ENCODE assay signal across 1 cellular context in the genomic region with DNA sequence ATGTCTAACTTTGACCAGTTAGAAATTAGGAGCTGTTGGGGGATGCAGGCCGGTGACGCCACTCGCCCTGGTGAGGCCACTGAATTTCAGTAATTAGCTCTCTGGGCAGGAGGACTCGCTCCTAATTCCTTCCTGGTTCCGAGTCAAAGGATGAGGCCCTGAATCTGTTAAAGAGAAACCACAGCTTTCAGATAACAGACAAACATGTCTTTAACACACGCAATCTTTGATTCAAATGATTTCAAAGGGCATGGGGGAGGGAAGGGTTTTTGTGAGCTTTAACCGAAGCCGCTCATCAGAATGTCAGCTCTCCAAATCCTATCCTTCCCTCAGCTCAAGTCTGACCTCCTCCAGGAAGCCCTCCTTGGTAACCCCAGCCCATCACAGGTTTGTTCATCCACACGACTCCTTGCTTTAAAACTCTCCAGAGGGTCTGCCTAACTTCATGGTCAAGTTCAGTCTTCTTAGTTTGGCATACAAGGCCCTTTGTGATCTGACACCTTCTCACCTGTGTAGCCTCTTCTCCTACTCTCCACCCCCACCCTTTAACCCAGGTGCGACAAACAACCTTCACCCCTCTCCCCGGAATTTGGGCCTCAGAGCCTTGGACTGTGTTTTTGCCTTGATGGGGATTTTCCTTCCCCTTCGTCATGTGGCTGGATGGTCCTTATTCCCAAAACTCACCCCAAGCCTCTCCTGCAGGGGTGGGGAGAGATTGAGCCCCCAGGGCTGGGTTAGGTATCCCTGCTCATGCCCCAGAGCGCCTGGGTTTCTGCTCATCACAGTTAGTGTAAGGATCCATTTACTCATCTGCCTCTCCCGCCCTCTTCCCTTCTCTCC.
TF ChIP-seq lines count a peak whose summit lies in the region.

No MANE protein-coding gene starts in this region.

TF ChIP-seq in H1, 55 proteins besides CTCF, POLR2A, EP300 and RAD21:
- TF ChIP-seq ASH2L (IDR thresholded peaks at IDR 0.05; ENCODE audit: low read length) (no peak), JUND (IDR thresholded peaks at IDR 0.05; ENCODE audit: low read length) (no peak), BCL11A (IDR thresholded peaks at IDR 0.05; ENCODE audit: low read depth in 2 of 2, low read length in 2 of 2) (no peak), SP4 (IDR thresholded peaks at IDR 0.05; ENCODE audit: low read length) (no peak), MAFK (IDR thresholded peaks at IDR 0.05; ENCODE audit: low read depth, low read length) (no peak), BACH1 (IDR thresholded peaks at IDR 0.05; ENCODE audit: low read length) (no peak), ZNF274 (IDR thresholded peaks at IDR 0.05; ENCODE audit: borderline replicate concordance, extremely low read depth, low read length) (no peak), CREB1 (IDR thresholded peaks at IDR 0.05) (no peak), RFX5 (IDR thresholded peaks at IDR 0.05; ENCODE audit: borderline replicate concordance, low read depth, low read length) (no peak), SRF (IDR thresholded peaks at IDR 0.05; ENCODE audit: low read depth, low read length) (no peak)
- TF ChIP-seq, protein P1, sequence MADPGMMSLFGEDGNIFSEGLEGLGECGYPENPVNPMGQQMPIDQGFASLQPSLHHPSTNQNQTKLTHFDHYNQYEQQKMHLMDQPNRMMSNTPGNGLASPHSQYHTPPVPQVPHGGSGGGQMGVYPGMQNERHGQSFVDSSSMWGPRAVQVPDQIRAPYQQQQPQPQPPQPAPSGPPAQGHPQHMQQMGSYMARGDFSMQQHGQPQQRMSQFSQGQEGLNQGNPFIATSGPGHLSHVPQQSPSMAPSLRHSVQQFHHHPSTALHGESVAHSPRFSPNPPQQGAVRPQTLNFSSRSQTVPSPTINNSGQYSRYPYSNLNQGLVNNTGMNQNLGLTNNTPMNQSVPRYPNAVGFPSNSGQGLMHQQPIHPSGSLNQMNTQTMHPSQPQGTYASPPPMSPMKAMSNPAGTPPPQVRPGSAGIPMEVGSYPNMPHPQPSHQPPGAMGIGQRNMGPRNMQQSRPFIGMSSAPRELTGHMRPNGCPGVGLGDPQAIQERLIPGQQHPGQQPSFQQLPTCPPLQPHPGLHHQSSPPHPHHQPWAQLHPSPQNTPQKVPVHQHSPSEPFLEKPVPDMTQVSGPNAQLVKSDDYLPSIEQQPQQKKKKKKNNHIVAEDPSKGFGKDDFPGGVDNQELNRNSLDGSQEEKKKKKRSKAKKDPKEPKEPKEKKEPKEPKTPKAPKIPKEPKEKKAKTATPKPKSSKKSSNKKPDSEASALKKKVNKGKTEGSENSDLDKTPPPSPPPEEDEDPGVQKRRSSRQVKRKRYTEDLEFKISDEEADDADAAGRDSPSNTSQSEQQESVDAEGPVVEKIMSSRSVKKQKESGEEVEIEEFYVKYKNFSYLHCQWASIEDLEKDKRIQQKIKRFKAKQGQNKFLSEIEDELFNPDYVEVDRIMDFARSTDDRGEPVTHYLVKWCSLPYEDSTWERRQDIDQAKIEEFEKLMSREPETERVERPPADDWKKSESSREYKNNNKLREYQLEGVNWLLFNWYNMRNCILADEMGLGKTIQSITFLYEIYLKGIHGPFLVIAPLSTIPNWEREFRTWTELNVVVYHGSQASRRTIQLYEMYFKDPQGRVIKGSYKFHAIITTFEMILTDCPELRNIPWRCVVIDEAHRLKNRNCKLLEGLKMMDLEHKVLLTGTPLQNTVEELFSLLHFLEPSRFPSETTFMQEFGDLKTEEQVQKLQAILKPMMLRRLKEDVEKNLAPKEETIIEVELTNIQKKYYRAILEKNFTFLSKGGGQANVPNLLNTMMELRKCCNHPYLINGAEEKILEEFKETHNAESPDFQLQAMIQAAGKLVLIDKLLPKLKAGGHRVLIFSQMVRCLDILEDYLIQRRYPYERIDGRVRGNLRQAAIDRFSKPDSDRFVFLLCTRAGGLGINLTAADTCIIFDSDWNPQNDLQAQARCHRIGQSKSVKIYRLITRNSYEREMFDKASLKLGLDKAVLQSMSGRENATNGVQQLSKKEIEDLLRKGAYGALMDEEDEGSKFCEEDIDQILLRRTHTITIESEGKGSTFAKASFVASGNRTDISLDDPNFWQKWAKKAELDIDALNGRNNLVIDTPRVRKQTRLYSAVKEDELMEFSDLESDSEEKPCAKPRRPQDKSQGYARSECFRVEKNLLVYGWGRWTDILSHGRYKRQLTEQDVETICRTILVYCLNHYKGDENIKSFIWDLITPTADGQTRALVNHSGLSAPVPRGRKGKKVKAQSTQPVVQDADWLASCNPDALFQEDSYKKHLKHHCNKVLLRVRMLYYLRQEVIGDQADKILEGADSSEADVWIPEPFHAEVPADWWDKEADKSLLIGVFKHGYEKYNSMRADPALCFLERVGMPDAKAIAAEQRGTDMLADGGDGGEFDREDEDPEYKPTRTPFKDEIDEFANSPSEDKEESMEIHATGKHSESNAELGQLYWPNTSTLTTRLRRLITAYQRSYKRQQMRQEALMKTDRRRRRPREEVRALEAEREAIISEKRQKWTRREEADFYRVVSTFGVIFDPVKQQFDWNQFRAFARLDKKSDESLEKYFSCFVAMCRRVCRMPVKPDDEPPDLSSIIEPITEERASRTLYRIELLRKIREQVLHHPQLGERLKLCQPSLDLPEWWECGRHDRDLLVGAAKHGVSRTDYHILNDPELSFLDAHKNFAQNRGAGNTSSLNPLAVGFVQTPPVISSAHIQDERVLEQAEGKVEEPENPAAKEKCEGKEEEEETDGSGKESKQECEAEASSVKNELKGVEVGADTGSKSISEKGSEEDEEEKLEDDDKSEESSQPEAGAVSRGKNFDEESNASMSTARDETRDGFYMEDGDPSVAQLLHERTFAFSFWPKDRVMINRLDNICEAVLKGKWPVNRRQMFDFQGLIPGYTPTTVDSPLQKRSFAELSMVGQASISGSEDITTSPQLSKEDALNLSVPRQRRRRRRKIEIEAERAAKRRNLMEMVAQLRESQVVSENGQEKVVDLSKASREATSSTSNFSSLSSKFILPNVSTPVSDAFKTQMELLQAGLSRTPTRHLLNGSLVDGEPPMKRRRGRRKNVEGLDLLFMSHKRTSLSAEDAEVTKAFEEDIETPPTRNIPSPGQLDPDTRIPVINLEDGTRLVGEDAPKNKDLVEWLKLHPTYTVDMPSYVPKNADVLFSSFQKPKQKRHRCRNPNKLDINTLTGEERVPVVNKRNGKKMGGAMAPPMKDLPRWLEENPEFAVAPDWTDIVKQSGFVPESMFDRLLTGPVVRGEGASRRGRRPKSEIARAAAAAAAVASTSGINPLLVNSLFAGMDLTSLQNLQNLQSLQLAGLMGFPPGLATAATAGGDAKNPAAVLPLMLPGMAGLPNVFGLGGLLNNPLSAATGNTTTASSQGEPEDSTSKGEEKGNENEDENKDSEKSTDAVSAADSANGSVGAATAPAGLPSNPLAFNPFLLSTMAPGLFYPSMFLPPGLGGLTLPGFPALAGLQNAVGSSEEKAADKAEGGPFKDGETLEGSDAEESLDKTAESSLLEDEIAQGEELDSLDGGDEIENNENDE (IDR thresholded peaks at IDR 0.05; ENCODE audit: insufficient replicate concordance, low read length) = no peak
